In genomic region chr17:63406689-63407330, GRCh38 we compare ENCODE assay signal across 8 cellular contexts. TPM values are rescaled to one million over a fixed set of nuclear protein-coding genes. Genes with fewer than 3 reads are reported as not detected.
DNase-seq lines count a peak whose midpoint lies in the region; ATAC-seq, FAIRE-seq and TF ChIP-seq lines count a peak whose summit lies in the region.

No MANE protein-coding gene starts in this region.

- 22 to 50% methylated on average over 2 to 4 of the region's 4 CpGs for WGBS in gastroesophageal sphincter (ENCODE audit: low coverage in 1 of 2), 2 donors
- 14 to 22% methylated on average over 4 of the region's 4 CpGs for WGBS in pancreas, 2 donors

- no peaks in the 10 kb centered on the region for H3K36me3 ChIP-seq in Loucy (ENCODE audit: insufficient read depth, low read length)
- peaks cover 0 to 14% of the 10 kb centered on the region in 2 donors for H3K36me3 ChIP-seq in gastroesophageal sphincter
- H3K36me3 ChIP-seq in pancreas, result no peaks in the 10 kb centered on the region

- no peaks in the 10 kb centered on the region for H3F3A ChIP-seq in Loucy (ENCODE audit: low read depth)

- no peak for TF ChIP-seq EP300 in gastroesophageal sphincter (IDR thresholded peaks at IDR 0.05)

- H3K27ac ChIP-seq in gastroesophageal sphincter (peak overlapping the region in 1 of 4 donors; percentile 7), pancreas (no peak overlapping the region)

- H3K4me3 ChIP-seq in Loucy (ENCODE audit: low read length, poor library complexity, severe bottlenecking), result no peak overlapping the region
- no peak overlapping the region for H3K4me3 ChIP-seq in gastroesophageal sphincter
- no peak overlapping the region for H3K4me3 ChIP-seq in pancreas

- H3K4me1 ChIP-seq in Loucy (ENCODE audit: insufficient read depth, low read length, poor library complexity, severe bottlenecking) (no peaks in the 10 kb centered on the region), gastroesophageal sphincter (peaks cover 0 to 29% (median 0%) of the 10 kb centered on the region in 3 donors), pancreas (no peaks in the 10 kb centered on the region)

- H3K27me3 ChIP-seq in Loucy (ENCODE audit: insufficient read depth, low read length, poor library complexity, severe bottlenecking) (no peaks in the 10 kb centered on the region), gastroesophageal sphincter (no peaks in the 10 kb centered on the region), pancreas (no peaks in the 10 kb centered on the region)

- TF ChIP-seq POLR2A in gastroesophageal sphincter (IDR thresholded peaks at IDR 0.05), result no peak

- H2AFZ ChIP-seq in Loucy (ENCODE audit: low read length), result no peak overlapping the region

- no peaks in the 10 kb centered on the region for H3K9me3 ChIP-seq in Loucy (ENCODE audit: insufficient read depth, low read depth, low read length)
- H3K9me3 ChIP-seq in gastroesophageal sphincter, result no peaks in the 10 kb centered on the region
- H3K9me3 ChIP-seq in pancreas, result no peaks in the 10 kb centered on the region

- H3K79me2 ChIP-seq in Loucy (ENCODE audit: insufficient read depth, low read length), result no peaks in the 10 kb centered on the region

- intact Hi-C loops in pancreas (cut with DNase I), result loop anchor here in 2 of 3 donors (5.0 to 10.0 kb wide), 3 partner anchors 302 to 732 kb away; no protein-coding TSS in a partner anchor

- TF ChIP-seq CTCF in Loucy (conservative IDR thresholded peaks at IDR 0.05; ENCODE audit: low read length) (peak; percentile 92), gastroesophageal sphincter (IDR thresholded peaks at IDR 0.05) (peak; percentile 78 to 95 (median 84)), pancreas (IDR thresholded peaks at IDR 0.05) (peak; percentile 60 to 87 (median 72))

- DNase-seq in DMS153 (lab: John Stamatoyannopoulos, UW), result peak; percentile 73
- DNase-seq in RKO (ENCODE audit: low spot score), result peak; percentile 91
- peak; percentile 34 for DNase-seq in activated effector memory CD4-positive, alpha-beta T cell treated with Interleukin-2 at 50 U/mL for 16 hours
- DNase-seq in pancreas, result peak in 3 of 6 donors; percentile 64 to 78 (median 68)
- peak; percentile 84 for DNase-seq in urothelium cell line (ENCODE audit: low spot score)

- no peaks in the 10 kb centered on the region for H3K9me2 ChIP-seq in Loucy (replicated peaks; ENCODE audit: low read depth, low read length)

- H4K20me1 ChIP-seq in Loucy (ENCODE audit: insufficient read depth, low read length, poor library complexity, severe bottlenecking), result no peaks in the 10 kb centered on the region

- no peak overlapping the region for H3K4me2 ChIP-seq in Loucy (ENCODE audit: low read depth, low read length, poor library complexity, severe bottlenecking)

- peak; percentile 56 for FAIRE-seq in pancreas (lab: Jason Lieb, UNC)
- peak; percentile 72 for FAIRE-seq in urothelium cell line (lab: Jason Lieb, UNC)

- H3K9ac ChIP-seq in Loucy (ENCODE audit: low read depth, low read length, poor library complexity, severe bottlenecking), result no peak overlapping the region

- peak; percentile 86 for ATAC-seq in GM21717 (IDR thresholded peaks at IDR 0.05; ENCODE audit: unreplicated experiment)
- ATAC-seq in gastroesophageal sphincter, result peak; percentile 69
- peak; percentile 87 to 97 (median 96) for ATAC-seq in pancreas

RNA-seq across cellular contexts. Expression of gene CYB561, which starts 39.3 kb away (rescaled TPM):
- 10 to 100 TPM in 3 of 4 donors, 1 to 10 TPM in 1; 7.9 to 17.7 (median 15.0) TPM for total RNA-seq in gastroesophageal sphincter
- 10 to 100 TPM; 54.0 to 79.3 (median 69.0) TPM for total RNA-seq in pancreas
- 10 to 100 TPM; 54.4 to 65.0 TPM for polyA plus RNA-seq in pancreas
